Comparison of ENCODE assay signal across 20 cellular contexts in genomic region chrX:13900351-13900750, GRCh38.
"Had no signal": no experiment of that assay in that cellular context is flagged by ENCODE, and none has a peak within 500 bp of the region (broad histone marks: within the 10 kb centered on the region; RNA-seq: fewer than 3 reads in every experiment).

No MANE protein-coding gene starts in this region.

- H3K4me3 Mint-ChIP-seq: effector memory CD8-positive, alpha-beta T cell; immature natural killer cell; memory B cell; natural killer cell treated with Interleukin-12 subunit alpha and Interleukin-12 subunit beta and Interleukin-15 and Interleukin-18, amount 100 ng/mL, for 72 hours; neural progenitor cell; stimulated activated naive CD8-positive, alpha-beta T cell treated with anti-CD3 and anti-CD28 coated beads, Interleukin-15, amount 100 ng/mL, for 72 hours had no signal

- H3K27me3 Mint-ChIP-seq: memory B cell; progenitor cell of endocrine pancreas; stimulated activated naive CD8-positive, alpha-beta T cell treated with anti-CD3 and anti-CD28 coated beads, Interleukin-15, amount 100 ng/mL, for 72 hours had no signal

- H3K4me1 Mint-ChIP-seq: immature natural killer cell; memory B cell; stimulated activated naive CD8-positive, alpha-beta T cell treated with anti-CD3 and anti-CD28 coated beads, Interleukin-15, amount 100 ng/mL, for 72 hours had no signal

- H3K36me3 Mint-ChIP-seq: immature natural killer cell; memory B cell; natural killer cell treated with Interleukin-12 subunit alpha and Interleukin-12 subunit beta and Interleukin-15 and Interleukin-18, amount 100 ng/mL, for 72 hours had no signal

- DNase-seq: effector memory CD8-positive, alpha-beta T cell; erythroblast; immature natural killer cell; islet precursor cell; kidney glomerular epithelial cell; stimulated activated CD4-positive, alpha-beta T cell treated with anti-CD3 and anti-CD28 coated beads, Interleukin-12 subunit alpha, Interleukin-12 subunit beta, amount 100 ng/mL, for 4 hours; stimulated activated CD4-positive, alpha-beta T cell treated with anti-CD3 and anti-CD28 coated beads, Interleukin-1b, Interleukin-23, amount 100 ng/mL, for 48 hours; stimulated activated CD4-positive, alpha-beta T cell treated with anti-CD3 and anti-CD28 coated beads, Interleukin-4, amount 100 ng/mL, for 1 hour; stimulated activated CD8-positive, alpha-beta memory T cell treated with anti-CD3 and anti-CD28 coated beads, Interleukin-4, amount 100 ng/mL, for 48 hours; stimulated activated naive CD4-positive, alpha-beta T cell; stimulated activated naive CD8-positive, alpha-beta T cell treated with anti-CD3 and anti-CD28 coated beads, Interleukin-15, amount 100 ng/mL, for 72 hours; testis; tibial artery; upper lobe of left lung had no signal

- ATAC-seq: effector memory CD8-positive, alpha-beta T cell; natural killer cell treated with Interleukin-12 subunit alpha and Interleukin-12 subunit beta and Interleukin-15 and Interleukin-18, amount 100 ng/mL, for 72 hours; sciatic nerve; stimulated activated naive CD8-positive, alpha-beta T cell treated with anti-CD3 and anti-CD28 coated beads, Interleukin-15, amount 100 ng/mL, for 72 hours had no signal

- H3K9me3 Mint-ChIP-seq: effector memory CD8-positive, alpha-beta T cell; immature natural killer cell; memory B cell; natural killer cell treated with Interleukin-12 subunit alpha and Interleukin-12 subunit beta and Interleukin-15 and Interleukin-18, amount 100 ng/mL, for 72 hours; stimulated activated naive CD8-positive, alpha-beta T cell treated with anti-CD3 and anti-CD28 coated beads, Interleukin-15, amount 100 ng/mL, for 72 hours had no signal

- H3K27ac Mint-ChIP-seq: effector memory CD8-positive, alpha-beta T cell; immature natural killer cell; memory B cell; natural killer cell treated with Interleukin-12 subunit alpha and Interleukin-12 subunit beta and Interleukin-15 and Interleukin-18, amount 100 ng/mL, for 72 hours; neural progenitor cell; progenitor cell of endocrine pancreas; stimulated activated naive CD8-positive, alpha-beta T cell treated with anti-CD3 and anti-CD28 coated beads, Interleukin-15, amount 100 ng/mL, for 72 hours had no signal

- H3K27ac ChIP-seq: neural progenitor cell, parathyroid adenoma, testis had no signal
